9 cellular contexts compared by ENCODE assay signal in genomic region chr11:94473177-94473799, GRCh38. TPM values are rescaled to one million over a fixed set of nuclear protein-coding genes. Genes with fewer than 3 reads are reported as not detected.
DNase-seq lines count a peak whose midpoint lies in the region; ATAC-seq and TF ChIP-seq lines count a peak whose summit lies in the region.
"Had no signal": no experiment of that assay in that cellular context is flagged by ENCODE, and none has a peak within 500 bp of the region (broad histone marks: within the 10 kb centered on the region; RNA-seq: fewer than 3 reads in every experiment).

No MANE protein-coding gene starts in this region.

- ATAC-seq in CD8-positive, alpha-beta T cell = peak; percentile 34
- ATAC-seq in GM19455 (IDR thresholded peaks at IDR 0.05; ENCODE audit: unreplicated experiment) (peak; percentile 84), HG03378 (IDR thresholded peaks at IDR 0.05; ENCODE audit: unreplicated experiment) (peak; percentile 88)

- no peak overlapping the region for H3K27ac ChIP-seq in CD8-positive, alpha-beta T cell (ENCODE audit: low read depth, low read length)
- H3K27ac ChIP-seq in SJCRH30 (no peak overlapping the region), spleen (peak overlapping the region in 3 of 8 donors; percentile 46 to 51 (median 50))

- POLR2A ChIA-PET in CD8-positive, alpha-beta T cell (lab: Charles Lee) = no interaction called here

- intact Hi-C loops in CD8-positive, alpha-beta T cell (cut with DNase I, micrococcal nuclease) = no loop called here
- intact Hi-C loops in activated T-helper 1 cell treated with anti-CD3 and anti-CD28 coated beads, Interleukin-12 subunit alpha, Interleukin-12 subunit beta, Interleukin-2, Interleukin-4 antibody, amounts not matched to agents 30 ng/mL and 10 ng/mL and 1 ng/mL, durations not matched to agents 14 hours and 24 hours and 36 hours (cut with micrococcal nuclease) = loop anchor here (1.0 kb wide), 1 partner anchor 20 kb away; the partner anchor contains the start of genes ANKRD49 and MRE11
- intact Hi-C loops in spleen (cut with DNase I; ENCODE audit: low total_unique reads) = no loop called here

- no peak overlapping the region for H3K27ac Mint-ChIP-seq in CD8-positive, alpha-beta T cell
- peak overlapping the region; percentile 67 for H3K27ac Mint-ChIP-seq in activated T-helper 1 cell treated with anti-CD3 and anti-CD28 coated beads, Interleukin-12 subunit alpha, Interleukin-12 subunit beta, Interleukin-2, Interleukin-4 antibody, amounts not matched to agents 30 ng/mL and 10 ng/mL and 1 ng/mL, durations not matched to agents 14 hours and 24 hours and 36 hours

- peak in 1 of 7 experiments; percentile 11 for DNase-seq in CD8-positive, alpha-beta T cell
- DNase-seq in activated T-helper 1 cell treated with anti-CD3 and anti-CD28 coated beads, Interleukin-12 subunit alpha, Interleukin-12 subunit beta, Interleukin-2, Interleukin-4 antibody, amounts not matched to agents 30 ng/mL and 10 ng/mL and 1 ng/mL, durations not matched to agents 14 hours and 24 hours and 36 hours (ENCODE audit: low spot score) = peak; percentile 41
- DNase-seq in SJCRH30 (no peak), spleen (no peak), NCI-H1417 (lab: John Stamatoyannopoulos, UW) (no peak), NCI-H2227 treated with DMSO at 0.1 percent for 48 hours (lab: John Stamatoyannopoulos, UW) (no peak)

- H3K36me3 Mint-ChIP-seq in CD8-positive, alpha-beta T cell = peaks cover 77% of the 10 kb centered on the region
- peaks cover 21% of the 10 kb centered on the region for H3K36me3 Mint-ChIP-seq in activated T-helper 1 cell treated with anti-CD3 and anti-CD28 coated beads, Interleukin-12 subunit alpha, Interleukin-12 subunit beta, Interleukin-2, Interleukin-4 antibody, amounts not matched to agents 30 ng/mL and 10 ng/mL and 1 ng/mL, durations not matched to agents 14 hours and 24 hours and 36 hours (ENCODE audit: low read depth)

- H3K27me3 ChIP-seq in CD8-positive, alpha-beta T cell (ENCODE audit: insufficient read depth, low read length) = no peaks in the 10 kb centered on the region
- H3K27me3 ChIP-seq in SJCRH30 (no peaks in the 10 kb centered on the region), spleen (replicated peaks in 1 of 7) (no peaks in the 10 kb centered on the region)

- H3K4me3 Mint-ChIP-seq in CD8-positive, alpha-beta T cell = no peak overlapping the region
- H3K4me3 Mint-ChIP-seq in activated T-helper 1 cell treated with anti-CD3 and anti-CD28 coated beads, Interleukin-12 subunit alpha, Interleukin-12 subunit beta, Interleukin-2, Interleukin-4 antibody, amounts not matched to agents 30 ng/mL and 10 ng/mL and 1 ng/mL, durations not matched to agents 14 hours and 24 hours and 36 hours = peak overlapping the region; percentile 53

- CTCF ChIA-PET in CD8-positive, alpha-beta T cell (lab: Charles Lee) = no interaction called here

- H3K27me3 Mint-ChIP-seq in CD8-positive, alpha-beta T cell (ENCODE audit: low read depth) = no peaks in the 10 kb centered on the region
- H3K27me3 Mint-ChIP-seq in activated T-helper 1 cell treated with anti-CD3 and anti-CD28 coated beads, Interleukin-12 subunit alpha, Interleukin-12 subunit beta, Interleukin-2, Interleukin-4 antibody, amounts not matched to agents 30 ng/mL and 10 ng/mL and 1 ng/mL, durations not matched to agents 14 hours and 24 hours and 36 hours (ENCODE audit: insufficient read depth) = no peaks in the 10 kb centered on the region

- no peaks in the 10 kb centered on the region for H3K9me3 ChIP-seq in CD8-positive, alpha-beta T cell (ENCODE audit: low read length)
- H3K9me3 ChIP-seq in SJCRH30 (replicated peaks) (no peaks in the 10 kb centered on the region), spleen (no peaks in the 10 kb centered on the region)

- WGBS in spleen, 5 donors = 77 to 93% (median 89%) methylated on average over 1 of the region's 1 CpG

- H3K4me1 ChIP-seq in CD8-positive, alpha-beta T cell (ENCODE audit: insufficient read depth, low read length) = no peaks in the 10 kb centered on the region
- H3K4me1 ChIP-seq in SJCRH30 = no peaks in the 10 kb centered on the region
- peaks cover 0 to 14% (median 3%) of the 10 kb centered on the region in 6 donors for H3K4me1 ChIP-seq in spleen

- no peak for TF ChIP-seq CTCF in CD8-positive, alpha-beta T cell (IDR thresholded peaks at IDR 0.05)
- no peak for TF ChIP-seq CTCF in spleen (IDR thresholded peaks at IDR 0.05 in 8 of 11, conservative IDR thresholded peaks at IDR 0.05 in 3 of 11)

- no peak overlapping the region for H3K4me3 ChIP-seq in CD8-positive, alpha-beta T cell (ENCODE audit: low read depth, low read length)
- H3K4me3 ChIP-seq in SJCRH30 = no peak overlapping the region
- no peak overlapping the region for H3K4me3 ChIP-seq in spleen
- H3K4me3 ChIP-seq: lung had no signal

- no peak for TF ChIP-seq POLR2A in spleen (IDR thresholded peaks at IDR 0.05)

- H3K4me1 Mint-ChIP-seq in CD8-positive, alpha-beta T cell (ENCODE audit: low read depth) = peaks cover 17% of the 10 kb centered on the region
- H3K4me1 Mint-ChIP-seq in activated T-helper 1 cell treated with anti-CD3 and anti-CD28 coated beads, Interleukin-12 subunit alpha, Interleukin-12 subunit beta, Interleukin-2, Interleukin-4 antibody, amounts not matched to agents 30 ng/mL and 10 ng/mL and 1 ng/mL, durations not matched to agents 14 hours and 24 hours and 36 hours (ENCODE audit: low read depth) = peaks cover 36% of the 10 kb centered on the region

- no peaks in the 10 kb centered on the region for H3K9me3 Mint-ChIP-seq in CD8-positive, alpha-beta T cell
- no peaks in the 10 kb centered on the region for H3K9me3 Mint-ChIP-seq in activated T-helper 1 cell treated with anti-CD3 and anti-CD28 coated beads, Interleukin-12 subunit alpha, Interleukin-12 subunit beta, Interleukin-2, Interleukin-4 antibody, amounts not matched to agents 30 ng/mL and 10 ng/mL and 1 ng/mL, durations not matched to agents 14 hours and 24 hours and 36 hours

- no peaks in the 10 kb centered on the region for H3K36me3 ChIP-seq in CD8-positive, alpha-beta T cell (ENCODE audit: insufficient read depth, low read length)
- H3K36me3 ChIP-seq in SJCRH30 (no peaks in the 10 kb centered on the region; the same call in 1 of the 2 replicates), spleen (peaks cover 2 to 86% (median 41%) of the 10 kb centered on the region in 6 donors)

RNA-seq across cellular contexts. Expression of gene MRE11, which starts 20.4 kb away (rescaled TPM):
- 10 to 100 TPM; 12.3 to 14.7 TPM for total RNA-seq in CD8-positive, alpha-beta T cell
- total RNA-seq in activated T-helper 1 cell treated with anti-CD3 and anti-CD28 coated beads, Interleukin-12 subunit alpha, Interleukin-12 subunit beta, Interleukin-2, Interleukin-4 antibody, amounts not matched to agents 30 ng/mL and 10 ng/mL and 1 ng/mL, durations not matched to agents 14 hours and 24 hours and 36 hours = 43.8 and 45.9 TPM in 2 replicates
- total RNA-seq in SJCRH30 (2014; rRNA removed; shearing (Covaris generic)) = 30.6 and 34.6 TPM in 2 replicates
- total RNA-seq in spleen = 10 to 100 TPM; 20.0 to 36.2 (median 29.5) TPM
- 1 to 10 TPM; 5.3 to 7.1 (median 6.7) TPM for polyA plus RNA-seq in spleen

RNA-seq across cellular contexts. Expression of gene ANKRD49, which starts 20.5 kb away (rescaled TPM):
- 10 to 100 TPM; 45.6 to 50.9 TPM for total RNA-seq in CD8-positive, alpha-beta T cell
- 20.0 and 21.2 TPM in 2 replicates for total RNA-seq in activated T-helper 1 cell treated with anti-CD3 and anti-CD28 coated beads, Interleukin-12 subunit alpha, Interleukin-12 subunit beta, Interleukin-2, Interleukin-4 antibody, amounts not matched to agents 30 ng/mL and 10 ng/mL and 1 ng/mL, durations not matched to agents 14 hours and 24 hours and 36 hours
- total RNA-seq in SJCRH30 (2014; rRNA removed; shearing (Covaris generic)) = 14.5 and 14.9 TPM in 2 replicates
- total RNA-seq in spleen = 10 to 100 TPM; 18.8 to 40.5 (median 24.1) TPM
- 10 to 100 TPM; 27.0 to 46.5 (median 30.6) TPM for polyA plus RNA-seq in spleen

RNA-seq across cellular contexts. Expression of gene C11orf97, which starts 39.0 kb away (rescaled TPM):
- not detected for total RNA-seq in CD8-positive, alpha-beta T cell
- not detected in 2 replicates for total RNA-seq in activated T-helper 1 cell treated with anti-CD3 and anti-CD28 coated beads, Interleukin-12 subunit alpha, Interleukin-12 subunit beta, Interleukin-2, Interleukin-4 antibody, amounts not matched to agents 30 ng/mL and 10 ng/mL and 1 ng/mL, durations not matched to agents 14 hours and 24 hours and 36 hours
- not detected in 2 replicates for total RNA-seq in SJCRH30 (2014; rRNA removed; shearing (Covaris generic))
- not detected for total RNA-seq in spleen
- polyA plus RNA-seq in spleen = under 1 TPM in 1 of 3 donors, not detected in 2; 0.11 TPM

Comparison
In these comparisons a context has a peak if more than half of its experiments do, and no peak if none do; other contexts are left out.
1. ATAC-seq: peak in every context shown above with its lines; median percentile 88 in HG03378; 84 in GM19455; 34 in CD8-positive, alpha-beta T cell.